In the genomic region with DNA sequence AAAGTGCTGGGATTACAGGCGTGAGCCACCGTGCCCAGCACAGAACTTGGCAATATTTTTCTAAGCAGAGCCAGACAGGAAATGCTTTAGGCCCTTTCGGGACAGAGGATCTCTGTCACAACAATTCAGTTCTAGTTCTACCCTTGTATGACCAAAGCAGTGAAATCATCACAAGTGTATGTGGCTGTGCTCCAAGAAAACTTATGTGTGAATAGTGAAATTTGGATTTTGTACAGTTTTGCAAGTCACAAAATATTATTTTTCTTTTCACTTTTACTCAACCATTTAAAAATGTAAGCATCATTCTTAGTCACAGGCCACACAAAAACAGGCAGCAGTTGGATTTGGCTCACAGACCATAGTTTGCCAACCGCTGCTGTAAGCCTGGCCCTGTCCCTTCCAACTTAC, we compare ENCODE assay signal across 18 cellular contexts. TPM values are rescaled to one million over a fixed set of nuclear protein-coding genes. Genes with fewer than 3 reads are reported as not detected.
DNase-seq lines count a peak whose midpoint lies in the region; ATAC-seq and TF ChIP-seq lines count a peak whose summit lies in the region.
"Had no signal": no experiment of that assay in that cellular context is flagged by ENCODE, and none has a peak within 500 bp of the region (broad histone marks: within the 10 kb centered on the region; RNA-seq: fewer than 3 reads in every experiment).

No MANE protein-coding gene starts in this region.

- no peaks in the 10 kb centered on the region for H3K36me3 ChIP-seq in mammary epithelial cell (ENCODE audit: insufficient read depth, low read length)
- H3K36me3 ChIP-seq: BLaER1 treated with 17β-estradiol and CSF1 and Interleukin-3, amounts not matched to agents 10 nM and 100 nM had no signal

- no peaks in the 10 kb centered on the region for H3K79me2 ChIP-seq in mammary epithelial cell (ENCODE audit: insufficient read depth, low read length)

- TF ChIP-seq CTCF in AG09319 (IDR thresholded peaks at IDR 0.05; ENCODE audit: low read depth, low read length) (no peak), mammary epithelial cell (conservative IDR thresholded peaks at IDR 0.05 in 1 of 2, IDR thresholded peaks at IDR 0.05 in 1 of 2; ENCODE audit: extremely low read depth in 1 of 2, insufficient read depth in 1 of 2, low read depth in 1 of 2, low read length in 2 of 2) (no peak)

- ATAC-seq in HG03135 (IDR thresholded peaks at IDR 0.05; ENCODE audit: unreplicated experiment) = no peak
- ATAC-seq: esophagus mucosa, K562 had no signal

- no peaks in the 10 kb centered on the region for H4K20me1 ChIP-seq in mammary epithelial cell (ENCODE audit: insufficient read depth, low read length)
- H4K20me1 ChIP-seq: BLaER1 treated with 17β-estradiol and CSF1 and Interleukin-3, amounts not matched to agents 10 nM and 100 nM had no signal

- H3K27me3 ChIP-seq in mammary epithelial cell (ENCODE audit: insufficient read depth, low read length) = peaks cover 3% of the 10 kb centered on the region
- H3K27me3 ChIP-seq: BLaER1 treated with 17β-estradiol and CSF1 and Interleukin-3, amounts not matched to agents 10 nM and 100 nM had no signal

- H3K9ac ChIP-seq in mammary epithelial cell (ENCODE audit: insufficient read depth, low read length) = no peak overlapping the region
- H3K9ac ChIP-seq: BLaER1 treated with 17β-estradiol and CSF1 and Interleukin-3, amounts not matched to agents 10 nM and 100 nM had no signal

- no TSS peak for BruUV-seq in mammary epithelial cell (replicated peaks; lab: Mats Ljungman, UMichigan)

- H3K4me3 ChIP-seq in mammary epithelial cell (replicated peaks in 1 of 3; ENCODE audit: insufficient read depth in 1 of 3, low read depth in 2 of 3, low read length in 3 of 3) = no peak overlapping the region
- H3K4me3 ChIP-seq: BLaER1 treated with 17β-estradiol and CSF1 and Interleukin-3, amounts not matched to agents 10 nM and 100 nM; K562 had no signal

- H3K27ac ChIP-seq in mammary epithelial cell (ENCODE audit: insufficient read depth, low read depth, low read length) = no peak overlapping the region
- H3K27ac ChIP-seq: BLaER1 treated with 17β-estradiol and CSF1 and Interleukin-3, amounts not matched to agents 10 nM and 100 nM had no signal

- peak; percentile 24 for DNase-seq in AG09319 (ENCODE audit: extremely low read depth, low read depth)
- peak; percentile 96 for DNase-seq in LHCN-M2 (ENCODE audit: low read depth)
- DNase-seq in mammary epithelial cell = peak; percentile 9
- DNase-seq in kidney tubule cell (ENCODE audit: low spot score) = peak; percentile 74
- no peak for DNase-seq in NCI-H526 (lab: John Stamatoyannopoulos, UW)
- DNase-seq in NCI-H524 treated with DMSO at 0.1 percent for 48 hours (lab: John Stamatoyannopoulos, UW) = no peak
- no peak for DNase-seq in SK-N-DZ (ENCODE audit: low spot score)
- DNase-seq: activated CD4-positive, alpha-beta T cell treated with anti-CD3 and anti-CD28 coated beads for 48 hours; central memory CD4-positive, alpha-beta T cell; GDM1; immature natural killer cell; NCI-H1930; NK-92 treated with Interleukin-12 subunit alpha and Interleukin-12 subunit beta, amount 100 ng/mL, for 24 hours; stimulated activated CD4-positive, alpha-beta T cell treated with anti-CD3 and anti-CD28 coated beads, Interleukin-1b, Interleukin-23, amount 100 ng/mL, for 48 hours had no signal

- dilution Hi-C loops in mammary epithelial cell (cut with HindIII; ENCODE audit: low sequenced_read_pairs) = no loop called here

- CTCF ChIA-PET in mammary epithelial cell (lab: Charles Lee; ENCODE audit: low non-redundant PET) = no interaction called here

- H3K9me3 ChIP-seq in mammary epithelial cell (replicated peaks; ENCODE audit: insufficient read depth, low read length) = no peaks in the 10 kb centered on the region

- H2AFZ ChIP-seq in mammary epithelial cell (ENCODE audit: low read depth, low read length) = no peak overlapping the region

- H3K4me1 ChIP-seq in mammary epithelial cell (ENCODE audit: insufficient read depth, low read length) = no peaks in the 10 kb centered on the region
- H3K4me1 ChIP-seq: BLaER1 treated with 17β-estradiol and CSF1 and Interleukin-3, amounts not matched to agents 10 nM and 100 nM had no signal

- WGBS in mammary epithelial cell (ENCODE audit: low coverage, missing lambda C conversion rate) = 28% methylated on average over 4 of the region's 4 CpGs

- H3K4me2 ChIP-seq in mammary epithelial cell (ENCODE audit: insufficient read depth, low read depth, low read length) = no peak overlapping the region
- H3K4me2 ChIP-seq: BLaER1 treated with 17β-estradiol and CSF1 and Interleukin-3, amounts not matched to agents 10 nM and 100 nM had no signal

- in situ Hi-C loops in mammary epithelial cell (cut with MboI; ENCODE audit: low sequenced_read_pairs in 2 of 2) = no loop called here

- intact Hi-C loops in mammary epithelial cell (cut with micrococcal nuclease) = no loop called here

RNA-seq across cellular contexts. Expression of a gene that starts 20.4 kb away (rescaled TPM):
- total RNA-seq in LHCN-M2 (2014; rRNA removed) (68.5 and 88.1 TPM in 2 replicates), mammary epithelial cell (1 to 10 TPM; 1.6 to 9.2 TPM)
- 57.7 TPM for polyA plus RNA-seq in LHCN-M2 (2012)
- 1.3 TPM for polyA plus RNA-seq in mammary epithelial cell
- polyA minus RNA-seq in mammary epithelial cell = not detected
- polyA plus RNA-seq in SK-N-DZ (2014; cell fraction: cytosol; rRNA removed) = 58.5 and 61.0 TPM in 2 replicates
- 57.0 and 87.5 TPM in 2 replicates for polyA plus RNA-seq in SK-N-DZ (2014; cell fraction: nucleus; rRNA removed)

Comparison
In these comparisons a context has a peak if more than half of its experiments do, and no peak if none do; other contexts are left out.
1. DNase-seq: peak in AG09319 (single experiment), LHCN-M2 (single experiment), mammary epithelial cell (single experiment) and kidney tubule cell (single experiment); none in NCI-H526 (0 of 2), NCI-H524 treated with DMSO at 0.1 percent for 48 hours (single experiment) and SK-N-DZ (single experiment).